9 cellular contexts compared by ENCODE assay signal in genomic region chr3:123489400-123490004, GRCh38. TPM values are rescaled to one million over a fixed set of nuclear protein-coding genes. Genes with fewer than 3 reads are reported as not detected.
DNase-seq lines count a peak whose midpoint lies in the region; ATAC-seq and TF ChIP-seq lines count a peak whose summit lies in the region.
"Had no signal": no experiment of that assay in that cellular context is flagged by ENCODE, and none has a peak within 500 bp of the region (broad histone marks: within the 10 kb centered on the region; RNA-seq: fewer than 3 reads in every experiment).

No MANE protein-coding gene starts in this region.

- peaks cover 5% of the 10 kb centered on the region for H3K36me3 ChIP-seq in right atrium auricular region

- POLR2A ChIA-PET in RWPE1 (lab: Yijun Ruan, JAX; ENCODE audit: low non-redundant PET) = no interaction called here

- DNase-seq in DMS79 treated with DMSO at 0.1 percent for 48 hours (lab: John Stamatoyannopoulos, UW) (peak; percentile 56), RWPE1 (ENCODE audit: low spot score) (peak; percentile 65), anterior cingulate cortex (lab: John Stamatoyannopoulos, UW) (peak in 54 of 58 donors; percentile 4 to 82 (median 46)), right atrium auricular region (ENCODE audit: low spot score) (peak; percentile 68), retinal pigment epithelial cell (ENCODE audit: low read depth) (peak; percentile 0)
- peak; percentile 27 for DNase-seq in Jurkat, Clone E6-1 (ENCODE audit: low read depth, low spot score)

- no peaks in the 10 kb centered on the region for H3K27me3 ChIP-seq in right atrium auricular region

- TF ChIP-seq CTCF in RWPE1 (conservative IDR thresholded peaks at IDR 0.05; ENCODE audit: low read depth) (peak; percentile 82), right atrium auricular region (IDR thresholded peaks at IDR 0.05) (peak; percentile 84 to 87), retinal pigment epithelial cell (conservative IDR thresholded peaks at IDR 0.05; ENCODE audit: low read depth, low read length) (peak; percentile 93)

- CTCF ChIA-PET in RWPE1 (lab: Yijun Ruan, JAX) = interaction anchor here (0.6 to 1.2 kb wide), 9 partner anchors 10 to 203 kb away, joined by 3 to 8 read pairs (median 4); no protein-coding TSS in a partner anchor

- ATAC-seq in GM18907 (IDR thresholded peaks at IDR 0.05; ENCODE audit: unreplicated experiment) (no peak), HG02571 (IDR thresholded peaks at IDR 0.05; ENCODE audit: unreplicated experiment) (no peak)

- H3K27ac ChIP-seq in RWPE1 = no peak overlapping the region
- peak overlapping the region; percentile 58 to 71 for H3K27ac ChIP-seq in right atrium auricular region

- H3K4me3 ChIP-seq in Jurkat, Clone E6-1 (ENCODE audit: low read length) = no peak overlapping the region
- H3K4me3 ChIP-seq in right atrium auricular region (no peak overlapping the region), retinal pigment epithelial cell (ENCODE audit: low read length) (no peak overlapping the region)

- no peaks in the 10 kb centered on the region for H3K9me3 ChIP-seq in right atrium auricular region

- peaks cover 0 to 14% of the 10 kb centered on the region in 2 donors for H3K4me1 ChIP-seq in right atrium auricular region

RNA-seq across cellular contexts. Expression of gene ADCY5, which starts 40.6 kb away (rescaled TPM):
- polyA plus RNA-seq in Jurkat, Clone E6-1 (2012; ENCODE audit: insufficient read depth, insufficient read length) = 0.28 TPM
- total RNA-seq in right atrium auricular region = 100 to 1,000 TPM; 105 to 163 TPM
- total RNA-seq: activated CD8-positive, alpha-beta memory T cell treated with anti-CD3 and anti-CD28 coated beads for 36 hours had no signal

Comparison
In these comparisons a context has a peak if more than half of its experiments do, and no peak if none do; other contexts are left out.
1. DNase-seq: peak in every context shown above with its lines; median percentile 68 in right atrium auricular region; 65 in RWPE1; 56 in DMS79 treated with DMSO at 0.1 percent for 48 hours; 46 in anterior cingulate cortex; 27 in Jurkat, Clone E6-1; 0 in retinal pigment epithelial cell.